Comparison of ENCODE assay signal across 23 cellular contexts in genomic region chr17:68161644-68162428, GRCh38.
DNase-seq lines count a peak whose midpoint lies in the region; ATAC-seq and TF ChIP-seq lines count a peak whose summit lies in the region.
"Had no signal": no experiment of that assay in that cellular context is flagged by ENCODE, and none has a peak within 500 bp of the region (broad histone marks: within the 10 kb centered on the region; RNA-seq: fewer than 3 reads in every experiment).

No MANE protein-coding gene starts in this region.

- 85% methylated on average over 11 of the region's 12 CpGs for WGBS in SK-N-SH (ENCODE audit: low lambda C conversion rate)
- WGBS in thyroid gland, 2 donors = 79 to 82% methylated on average over 11 to 12 of the region's 12 CpGs

- intact Hi-C loops in uterus (cut with DNase I; ENCODE audit: low total_unique reads) (no loop called here), thyroid gland (cut with DNase I) (no loop called here)

- peak overlapping the region; percentile 54; the same call in 1 of the 2 replicates for H2AFZ ChIP-seq in SK-N-SH (ENCODE audit: low read depth)

- H3F3A ChIP-seq in SK-N-SH (replicated peaks; ENCODE audit: insufficient read depth) = no peaks in the 10 kb centered on the region

- H3K4me2 ChIP-seq in SK-N-SH = no peak overlapping the region

- TF ChIP-seq CTCF in SK-N-SH (IDR thresholded peaks at IDR 0.05) (no peak), epithelial cell of proximal tubule (conservative IDR thresholded peaks at IDR 0.05; ENCODE audit: low read depth, low read length) (no peak), uterus (IDR thresholded peaks at IDR 0.05) (no peak), thyroid gland (IDR thresholded peaks at IDR 0.05) (no peak)

- no peaks in the 10 kb centered on the region for H3K4me1 ChIP-seq in SK-N-SH (ENCODE audit: control insufficient read depth in 1 of 2, insufficient read depth in 2 of 2, low read depth in 1 of 2, low read length in 1 of 2)
- H3K4me1 ChIP-seq in uterus = no peaks in the 10 kb centered on the region
- H3K4me1 ChIP-seq in thyroid gland = no peaks in the 10 kb centered on the region
- H3K4me1 ChIP-seq: stomach had no signal

- no peak for ATAC-seq in SK-N-SH treated with all-trans-retinoic acid at 6 μM for 48 hours
- ATAC-seq in GM21529 (IDR thresholded peaks at IDR 0.05; ENCODE audit: unreplicated experiment) = no peak
- ATAC-seq: effector memory CD8-positive, alpha-beta T cell had no signal

- H3K4me3 ChIP-seq in SK-N-SH (ENCODE audit: low read depth in 2 of 2, low read length in 1 of 2) (no peak overlapping the region), epithelial cell of proximal tubule (ENCODE audit: low read depth, low read length) (no peak overlapping the region), uterus (no peak overlapping the region), thyroid gland (replicated peaks in 1 of 3) (no peak overlapping the region)
- H3K4me3 ChIP-seq: stomach had no signal

- POLR2A ChIA-PET in SK-N-SH (lab: Yijun Ruan, JAX) = no interaction called here

- no peaks in the 10 kb centered on the region for H3K9me2 ChIP-seq in SK-N-SH

- no peaks in the 10 kb centered on the region for H3K79me2 ChIP-seq in SK-N-SH (ENCODE audit: insufficient read depth)

- TF ChIP-seq RAD21 in SK-N-SH (IDR thresholded peaks at IDR 0.05; ENCODE audit: low read length) = no peak

- H3K27me3 ChIP-seq in SK-N-SH (ENCODE audit: insufficient read depth) (no peaks in the 10 kb centered on the region), uterus (no peaks in the 10 kb centered on the region), thyroid gland (no peaks in the 10 kb centered on the region)
- H3K27me3 ChIP-seq: stomach had no signal

- TF ChIP-seq POLR2A in uterus (IDR thresholded peaks at IDR 0.05) (no peak), thyroid gland (IDR thresholded peaks at IDR 0.05) (no peak)

- H3K27ac ChIP-seq in SK-N-SH (ENCODE audit: low read depth in 2 of 2, low read length in 1 of 2) = no peak overlapping the region
- H3K27ac ChIP-seq in uterus = peak overlapping the region; percentile 8 to 33
- H3K27ac ChIP-seq in thyroid gland = no peak overlapping the region
- H3K27ac ChIP-seq: VCaP had no signal

- CTCF ChIA-PET in SK-N-SH (lab: Yijun Ruan, JAX) = interaction anchor here (9.6 kb wide), 1 partner anchor 11 kb away, joined by 50 read pairs; no protein-coding TSS in a partner anchor

- H3K36me3 ChIP-seq in SK-N-SH (replicated peaks in 1 of 2; ENCODE audit: control insufficient read depth in 1 of 2, insufficient read depth in 2 of 2, low read length in 1 of 2) (no peaks in the 10 kb centered on the region), uterus (no peaks in the 10 kb centered on the region), thyroid gland (no peaks in the 10 kb centered on the region)

- no peak for TF ChIP-seq EP300 in SK-N-SH (IDR thresholded peaks at IDR 0.05; ENCODE audit: borderline replicate concordance in 1 of 2, low read depth in 1 of 2, low read length in 1 of 2)

- no peaks in the 10 kb centered on the region for H4K20me1 ChIP-seq in SK-N-SH (ENCODE audit: insufficient read depth)

- no peaks in the 10 kb centered on the region for H3K9me3 ChIP-seq in SK-N-SH
- H3K9me3 ChIP-seq in uterus = no peaks in the 10 kb centered on the region
- no peaks in the 10 kb centered on the region for H3K9me3 ChIP-seq in thyroid gland
- H3K9me3 ChIP-seq: stomach had no signal

- DNase-seq in SK-N-SH = no peak
- DNase-seq in epithelial cell of proximal tubule (ENCODE audit: low read depth) = peak; percentile 2
- peak; percentile 80 for DNase-seq in kidney tubule cell (ENCODE audit: low spot score)
- DNase-seq in uterus = peak in 1 of 2 donors; percentile 27
- no peak for DNase-seq in NOMO-1 treated with DMSO at 0.1 percent for 48 hours (lab: John Stamatoyannopoulos, UW; ENCODE audit: unreplicated experiment)
- DNase-seq in thyroid gland = no peak
- DNase-seq: activated CD4-positive, alpha-beta T cell treated with anti-CD3 and anti-CD28 coated beads, Interleukin-2, amount 50 U/mL, for 4 hours; activated naive CD4-positive, alpha-beta T cell; activated T-cell treated with anti-CD3 and anti-CD28 coated beads for 4 hours; anterior cingulate cortex; DMS153; effector memory CD8-positive, alpha-beta T cell; hippocampal formation; islet precursor cell; NCI-H1048; NCI-H1930; NCI-H446; posterior cingulate gyrus; stimulated activated CD4-positive, alpha-beta T cell treated with anti-CD3 and anti-CD28 coated beads, Interleukin-4, amount 100 ng/mL, for 24 hours; stomach had no signal

- no peak overlapping the region for H3K9ac ChIP-seq in SK-N-SH

TF ChIP-seq in SK-N-SH, 30 proteins besides CTCF, POLR2A, EP300 and RAD21 (continues in another document):
- no peak for TF ChIP-seq TAF1 (IDR thresholded peaks at IDR 0.05; ENCODE audit: borderline replicate concordance, low read depth, low read length)
- TF ChIP-seq NFIC (IDR thresholded peaks at IDR 0.05; ENCODE audit: borderline replicate concordance) = no peak
- TF ChIP-seq SMC3 (IDR thresholded peaks at IDR 0.05; ENCODE audit: low read depth, low read length) = no peak
- no peak for TF ChIP-seq REST (IDR thresholded peaks at IDR 0.05; ENCODE audit: low read depth, low read length)
- TF ChIP-seq FOSL2 (IDR thresholded peaks at IDR 0.05; ENCODE audit: borderline replicate concordance, low read depth) = no peak

TF ChIP-seq in SK-N-SH treated with all-trans-retinoic acid at 6 μM for 48 hours, 23 proteins besides CTCF, POLR2A, EP300 and RAD21 (continues in another document):
- TF ChIP-seq, protein P1, sequence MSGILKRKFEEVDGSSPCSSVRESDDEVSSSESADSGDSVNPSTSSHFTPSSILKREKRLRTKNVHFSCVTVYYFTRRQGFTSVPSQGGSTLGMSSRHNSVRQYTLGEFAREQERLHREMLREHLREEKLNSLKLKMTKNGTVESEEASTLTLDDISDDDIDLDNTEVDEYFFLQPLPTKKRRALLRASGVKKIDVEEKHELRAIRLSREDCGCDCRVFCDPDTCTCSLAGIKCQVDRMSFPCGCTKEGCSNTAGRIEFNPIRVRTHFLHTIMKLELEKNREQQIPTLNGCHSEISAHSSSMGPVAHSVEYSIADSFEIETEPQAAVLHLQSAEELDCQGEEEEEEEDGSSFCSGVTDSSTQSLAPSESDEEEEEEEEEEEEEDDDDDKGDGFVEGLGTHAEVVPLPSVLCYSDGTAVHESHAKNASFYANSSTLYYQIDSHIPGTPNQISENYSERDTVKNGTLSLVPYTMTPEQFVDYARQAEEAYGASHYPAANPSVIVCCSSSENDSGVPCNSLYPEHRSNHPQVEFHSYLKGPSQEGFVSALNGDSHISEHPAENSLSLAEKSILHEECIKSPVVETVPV (CRISPR knock-in tag; IDR thresholded peaks at IDR 0.05) = no peak
- TF ChIP-seq PPARA (CRISPR knock-in tag; IDR thresholded peaks at IDR 0.05; ENCODE audit: borderline replicate concordance) (no peak), CSDC2 (CRISPR knock-in tag; IDR thresholded peaks at IDR 0.05) (no peak), TCF4 (CRISPR knock-in tag; IDR thresholded peaks at IDR 0.05; ENCODE audit: borderline replicate concordance) (no peak), ESRRG (CRISPR knock-in tag; IDR thresholded peaks at IDR 0.05) (no peak), ARNTL (CRISPR knock-in tag; IDR thresholded peaks at IDR 0.05; ENCODE audit: borderline replicate concordance, low read depth) (no peak), ZFP30 (CRISPR knock-in tag; IDR thresholded peaks at IDR 0.05) (no peak), ISL1 (CRISPR knock-in tag; IDR thresholded peaks at IDR 0.05) (no peak), ZNF70 (CRISPR knock-in tag; IDR thresholded peaks at IDR 0.05) (no peak), CREB5 (CRISPR knock-in tag; IDR thresholded peaks at IDR 0.05; ENCODE audit: low read depth) (no peak), TOX (CRISPR knock-in tag; IDR thresholded peaks at IDR 0.05; ENCODE audit: borderline replicate concordance) (no peak)
- TF ChIP-seq, protein P2, sequence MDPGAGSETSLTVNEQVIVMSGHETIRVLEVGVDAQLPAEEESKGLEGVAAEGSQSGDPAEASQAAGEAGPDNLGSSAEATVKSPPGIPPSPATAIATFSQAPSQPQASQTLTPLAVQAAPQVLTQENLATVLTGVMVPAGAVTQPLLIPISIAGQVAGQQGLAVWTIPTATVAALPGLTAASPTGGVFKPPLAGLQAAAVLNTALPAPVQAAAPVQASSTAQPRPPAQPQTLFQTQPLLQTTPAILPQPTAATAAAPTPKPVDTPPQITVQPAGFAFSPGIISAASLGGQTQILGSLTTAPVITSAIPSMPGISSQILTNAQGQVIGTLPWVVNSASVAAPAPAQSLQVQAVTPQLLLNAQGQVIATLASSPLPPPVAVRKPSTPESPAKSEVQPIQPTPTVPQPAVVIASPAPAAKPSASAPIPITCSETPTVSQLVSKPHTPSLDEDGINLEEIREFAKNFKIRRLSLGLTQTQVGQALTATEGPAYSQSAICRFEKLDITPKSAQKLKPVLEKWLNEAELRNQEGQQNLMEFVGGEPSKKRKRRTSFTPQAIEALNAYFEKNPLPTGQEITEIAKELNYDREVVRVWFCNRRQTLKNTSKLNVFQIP (CRISPR knock-in tag; IDR thresholded peaks at IDR 0.05; ENCODE audit: borderline replicate concordance, low read depth) = no peak

Comparison
In these comparisons a context has a peak if more than half of its experiments do, and no peak if none do; other contexts are left out.
1. DNase-seq: peak in epithelial cell of proximal tubule (single experiment) and kidney tubule cell (single experiment); none in SK-N-SH (single experiment), NOMO-1 treated with DMSO at 0.1 percent for 48 hours (single experiment) and thyroid gland (0 of 2).
2. H3K27ac ChIP-seq: peak in uterus (2 of 2); none in SK-N-SH (0 of 2) and thyroid gland (0 of 3).